Comparison of ENCODE assay signal across 33 cellular contexts in the genomic region with DNA sequence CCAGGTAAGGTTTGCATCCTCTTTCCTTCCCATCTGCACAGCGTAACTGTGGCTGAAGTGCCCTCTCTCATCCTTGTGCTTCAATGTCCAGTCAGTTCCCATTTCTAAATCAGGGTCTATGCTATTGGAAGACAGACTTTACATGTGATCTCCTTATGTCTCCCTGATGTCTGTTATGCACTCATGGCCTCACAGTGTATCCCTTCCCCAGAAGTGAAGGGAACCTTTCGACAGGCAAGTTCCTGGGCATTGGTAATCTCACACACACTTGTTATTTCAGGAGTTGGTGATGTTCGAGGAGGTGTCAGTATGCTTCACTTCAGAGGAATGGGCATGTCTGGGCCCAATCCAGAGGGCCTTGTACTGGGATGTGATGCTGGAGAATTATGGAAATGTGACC. TPM values are rescaled to one million over a fixed set of nuclear protein-coding genes. Genes with fewer than 3 reads are reported as not detected.
"Had no signal": no experiment of that assay in that cellular context is flagged by ENCODE, and none has a peak within 500 bp of the region (broad histone marks: within the 10 kb centered on the region; RNA-seq: fewer than 3 reads in every experiment).

No MANE protein-coding gene starts in this region.

- H3K27ac Mint-ChIP-seq: activated CD4-positive, alpha-beta memory T cell treated with anti-CD3 and anti-CD28 coated beads for 36 hours; activated naive CD8-positive, alpha-beta T cell; T-helper 1 cell treated with Interleukin-12 subunit alpha and Interleukin-12 subunit beta and Interleukin-4 antibody, amounts not matched to agents 30 μg/mL and 1 μg/mL, for 36 hours; T-helper 2 cell treated with Interferon-gamma antibody and Interleukin-4, amounts not matched to agents 5 μg/mL and 100 μg/mL, for 36 hours had no signal

- H3K4me3 Mint-ChIP-seq: activated CD4-positive, alpha-beta memory T cell treated with anti-CD3 and anti-CD28 coated beads for 36 hours; activated naive CD8-positive, alpha-beta T cell; activated T-cell treated with anti-CD3 and anti-CD28 coated beads, Interleukin-2, amount 50 U/mL, for 4 hours; central memory CD8-positive, alpha-beta T cell; T-helper 1 cell treated with Interleukin-12 subunit alpha and Interleukin-12 subunit beta and Interleukin-4 antibody, amounts not matched to agents 30 μg/mL and 1 μg/mL, for 36 hours; T-helper 2 cell treated with Interferon-gamma antibody and Interleukin-4, amounts not matched to agents 5 μg/mL and 100 μg/mL, for 36 hours had no signal

- H3K4me1 ChIP-seq: ascending aorta, Peyer's patch, SJSA1 had no signal

- H3K27me3 Mint-ChIP-seq: activated CD4-positive, alpha-beta memory T cell treated with anti-CD3 and anti-CD28 coated beads for 36 hours; activated naive CD8-positive, alpha-beta T cell; central memory CD8-positive, alpha-beta T cell had no signal

- ATAC-seq: activated CD4-positive, CD25-positive, alpha-beta regulatory T cell treated with anti-CD3 and anti-CD28 coated beads, Interleukin-2, amount 50 U/mL, for 24 hours; activated T-cell treated with anti-CD3 and anti-CD28 coated beads, Interleukin-2, amount 50 U/mL, for 4 hours; PC-3 had no signal

- H3K27ac ChIP-seq: ascending aorta, Peyer's patch, SJSA1 had no signal

- H3K9me3 ChIP-seq: Peyer's patch, SJSA1, SK-N-SH had no signal

- H3K27me3 ChIP-seq: ascending aorta, Peyer's patch, SJSA1 had no signal

- H3K4me3 ChIP-seq: ascending aorta, Peyer's patch, SJSA1 had no signal

- DNase-seq: activated CD4-positive, alpha-beta memory T cell treated with anti-CD3 and anti-CD28 coated beads for 36 hours; activated CD4-positive, alpha-beta T cell treated with anti-CD3 and anti-CD28 coated beads for 4 hours; activated CD4-positive, alpha-beta T cell treated with anti-CD3 and anti-CD28 coated beads, Interleukin-2, amount 50 U/mL, for 1 hour; activated CD8-positive, alpha-beta memory T cell treated with anti-CD3 and anti-CD28 coated beads, Interleukin-2, amount 50 U/mL, for 4 hours; activated effector memory CD4-positive, alpha-beta T cell treated with Interleukin-2 at 50 U/mL for 16 hours; activated T-cell treated with anti-CD3 and anti-CD28 coated beads for 4 hours; activated T-cell treated with anti-CD3 and anti-CD28 coated beads, Interleukin-2, amount 50 U/mL, for 4 hours; amygdala; Kasumi-1; KG1; MM.1S; MV-4-11; NCI-H1092; NCI-H1436 treated with DMSO at 0.1 percent for 48 hours; NCI-H1694 treated with DMSO at 0.1 percent for 48 hours; NCI-H2029; NCI-H2171; NCI-H510A; NCI-H526; NCI-H748 treated with DMSO at 0.1 percent for 48 hours; NK-92 treated with Interleukin-12 subunit alpha and Interleukin-12 subunit beta, amount 100 ng/mL, for 24 hours; PC-3; Peyer's patch; RPMI8226; SHP77 treated with DMSO at 0.1 percent for 48 hours; SK-N-SH had no signal

RNA-seq across cellular contexts. Expression of gene ZNF660, which starts 47.4 kb away (rescaled TPM):
- total RNA-seq: PC-3 had no signal
